ENCODE assay signal across 1 cellular context in genomic region chr15:89244512-89244869, GRCh38.
TF ChIP-seq lines count a peak whose summit lies in the region.

No MANE protein-coding gene starts in this region.

TF ChIP-seq in HepG2, 621 proteins besides CTCF, POLR2A, EP300 and RAD21 (continued from another document):
- TF ChIP-seq, protein P1, sequence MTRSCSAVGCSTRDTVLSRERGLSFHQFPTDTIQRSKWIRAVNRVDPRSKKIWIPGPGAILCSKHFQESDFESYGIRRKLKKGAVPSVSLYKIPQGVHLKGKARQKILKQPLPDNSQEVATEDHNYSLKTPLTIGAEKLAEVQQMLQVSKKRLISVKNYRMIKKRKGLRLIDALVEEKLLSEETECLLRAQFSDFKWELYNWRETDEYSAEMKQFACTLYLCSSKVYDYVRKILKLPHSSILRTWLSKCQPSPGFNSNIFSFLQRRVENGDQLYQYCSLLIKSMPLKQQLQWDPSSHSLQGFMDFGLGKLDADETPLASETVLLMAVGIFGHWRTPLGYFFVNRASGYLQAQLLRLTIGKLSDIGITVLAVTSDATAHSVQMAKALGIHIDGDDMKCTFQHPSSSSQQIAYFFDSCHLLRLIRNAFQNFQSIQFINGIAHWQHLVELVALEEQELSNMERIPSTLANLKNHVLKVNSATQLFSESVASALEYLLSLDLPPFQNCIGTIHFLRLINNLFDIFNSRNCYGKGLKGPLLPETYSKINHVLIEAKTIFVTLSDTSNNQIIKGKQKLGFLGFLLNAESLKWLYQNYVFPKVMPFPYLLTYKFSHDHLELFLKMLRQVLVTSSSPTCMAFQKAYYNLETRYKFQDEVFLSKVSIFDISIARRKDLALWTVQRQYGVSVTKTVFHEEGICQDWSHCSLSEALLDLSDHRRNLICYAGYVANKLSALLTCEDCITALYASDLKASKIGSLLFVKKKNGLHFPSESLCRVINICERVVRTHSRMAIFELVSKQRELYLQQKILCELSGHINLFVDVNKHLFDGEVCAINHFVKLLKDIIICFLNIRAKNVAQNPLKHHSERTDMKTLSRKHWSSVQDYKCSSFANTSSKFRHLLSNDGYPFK (CRISPR knock-in tag; IDR thresholded peaks at IDR 0.05; ENCODE audit: borderline replicate concordance): no peak
- TF ChIP-seq KMT2A (CRISPR knock-in tag; IDR thresholded peaks at IDR 0.05) (no peak), XRCC5 (optimal IDR thresholded peaks at IDR 0.05; ENCODE audit: low read length) (no peak), FOSL1 (CRISPR knock-in tag; IDR thresholded peaks at IDR 0.05; ENCODE audit: borderline replicate concordance) (no peak), SPEN (CRISPR knock-in tag; IDR thresholded peaks at IDR 0.05; ENCODE audit: low read depth) (no peak), MIER3 (CRISPR knock-in tag; IDR thresholded peaks at IDR 0.05; ENCODE audit: borderline replicate concordance) (no peak), TBX3 (IDR thresholded peaks at IDR 0.05; ENCODE audit: borderline replicate concordance) (no peak), TRAFD1 (CRISPR knock-in tag; IDR thresholded peaks at IDR 0.05; ENCODE audit: borderline replicate concordance) (no peak), ZNF12 (CRISPR knock-in tag; IDR thresholded peaks at IDR 0.05) (no peak), NCOA1 (CRISPR knock-in tag; IDR thresholded peaks at IDR 0.05) (no peak), NFATC3 (CRISPR knock-in tag; IDR thresholded peaks at IDR 0.05) (no peak), ZBTB25 (CRISPR knock-in tag; IDR thresholded peaks at IDR 0.05) (no peak)
